ENCODE assay signal across 1 cellular context in the genomic region with DNA sequence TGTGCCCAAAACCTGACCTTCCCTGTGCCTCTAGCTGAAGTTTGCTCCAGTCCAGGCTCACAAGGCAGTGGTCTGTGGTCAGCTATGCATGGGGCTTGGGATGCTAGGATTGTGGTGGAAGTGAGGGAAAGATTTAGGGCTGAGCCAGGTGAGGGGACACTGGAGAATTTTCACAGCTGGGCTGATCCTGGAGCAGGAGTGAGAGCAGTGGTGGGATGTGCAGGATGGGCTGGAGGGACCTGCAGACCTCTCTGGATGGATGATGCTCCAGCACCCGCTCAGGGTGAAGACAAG.
A peak's percentile ranks its signal among the peaks of the same experiment; 100 is the strongest.
TF ChIP-seq lines count a peak whose summit lies in the region.

No MANE protein-coding gene starts in this region.

TF ChIP-seq in HepG2, 621 proteins besides CTCF, POLR2A, EP300 and RAD21:
- TF ChIP-seq, protein P1, sequence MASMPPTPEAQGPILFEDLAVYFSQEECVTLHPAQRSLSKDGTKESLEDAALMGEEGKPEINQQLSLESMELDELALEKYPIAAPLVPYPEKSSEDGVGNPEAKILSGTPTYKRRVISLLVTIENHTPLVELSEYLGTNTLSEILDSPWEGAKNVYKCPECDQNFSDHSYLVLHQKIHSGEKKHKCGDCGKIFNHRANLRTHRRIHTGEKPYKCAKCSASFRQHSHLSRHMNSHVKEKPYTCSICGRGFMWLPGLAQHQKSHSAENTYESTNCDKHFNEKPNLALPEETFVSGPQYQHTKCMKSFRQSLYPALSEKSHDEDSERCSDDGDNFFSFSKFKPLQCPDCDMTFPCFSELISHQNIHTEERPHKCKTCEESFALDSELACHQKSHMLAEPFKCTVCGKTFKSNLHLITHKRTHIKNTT (CRISPR knock-in tag; IDR thresholded peaks at IDR 0.05): no peak
- TF ChIP-seq, protein P2, sequence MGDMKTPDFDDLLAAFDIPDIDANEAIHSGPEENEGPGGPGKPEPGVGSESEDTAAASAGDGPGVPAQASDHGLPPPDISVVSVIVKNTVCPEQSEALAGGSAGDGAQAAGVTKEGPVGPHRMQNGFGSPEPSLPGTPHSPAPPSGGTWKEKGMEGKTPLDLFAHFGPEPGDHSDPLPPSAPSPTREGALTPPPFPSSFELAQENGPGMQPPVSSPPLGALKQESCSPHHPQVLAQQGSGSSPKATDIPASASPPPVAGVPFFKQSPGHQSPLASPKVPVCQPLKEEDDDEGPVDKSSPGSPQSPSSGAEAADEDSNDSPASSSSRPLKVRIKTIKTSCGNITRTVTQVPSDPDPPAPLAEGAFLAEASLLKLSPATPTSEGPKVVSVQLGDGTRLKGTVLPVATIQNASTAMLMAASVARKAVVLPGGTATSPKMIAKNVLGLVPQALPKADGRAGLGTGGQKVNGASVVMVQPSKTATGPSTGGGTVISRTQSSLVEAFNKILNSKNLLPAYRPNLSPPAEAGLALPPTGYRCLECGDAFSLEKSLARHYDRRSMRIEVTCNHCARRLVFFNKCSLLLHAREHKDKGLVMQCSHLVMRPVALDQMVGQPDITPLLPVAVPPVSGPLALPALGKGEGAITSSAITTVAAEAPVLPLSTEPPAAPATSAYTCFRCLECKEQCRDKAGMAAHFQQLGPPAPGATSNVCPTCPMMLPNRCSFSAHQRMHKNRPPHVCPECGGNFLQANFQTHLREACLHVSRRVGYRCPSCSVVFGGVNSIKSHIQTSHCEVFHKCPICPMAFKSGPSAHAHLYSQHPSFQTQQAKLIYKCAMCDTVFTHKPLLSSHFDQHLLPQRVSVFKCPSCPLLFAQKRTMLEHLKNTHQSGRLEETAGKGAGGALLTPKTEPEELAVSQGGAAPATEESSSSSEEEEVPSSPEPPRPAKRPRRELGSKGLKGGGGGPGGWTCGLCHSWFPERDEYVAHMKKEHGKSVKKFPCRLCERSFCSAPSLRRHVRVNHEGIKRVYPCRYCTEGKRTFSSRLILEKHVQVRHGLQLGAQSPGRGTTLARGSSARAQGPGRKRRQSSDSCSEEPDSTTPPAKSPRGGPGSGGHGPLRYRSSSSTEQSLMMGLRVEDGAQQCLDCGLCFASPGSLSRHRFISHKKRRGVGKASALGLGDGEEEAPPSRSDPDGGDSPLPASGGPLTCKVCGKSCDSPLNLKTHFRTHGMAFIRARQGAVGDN (CRISPR knock-in tag; IDR thresholded peaks at IDR 0.05): 0 out of 2 replicates have a peak, but pooled peaks have one; percentile 7
- peak; percentile 28; the same call in 1 of the 2 replicates for TF ChIP-seq TAF1 (CRISPR knock-in tag; IDR thresholded peaks at IDR 0.05)
